Comparison of ENCODE assay signal across 14 cellular contexts in genomic region chr7:150568714-150569113, GRCh38. TPM values are rescaled to one million over a fixed set of nuclear protein-coding genes. Genes with fewer than 3 reads are reported as not detected.
A peak's percentile ranks its signal among the peaks of the same experiment; 100 is the strongest.
DNase-seq lines count a peak whose midpoint lies in the region; ATAC-seq and TF ChIP-seq lines count a peak whose summit lies in the region.
"Had no signal": no experiment of that assay in that cellular context is flagged by ENCODE, and none has a peak within 500 bp of the region (broad histone marks: within the 10 kb centered on the region; RNA-seq: fewer than 3 reads in every experiment).

No MANE protein-coding gene starts in this region.

- H3K4me3 Mint-ChIP-seq in activated T-cell treated with anti-CD3 and anti-CD28 coated beads, Interleukin-2, amount 50 U/mL, for 72 hours, result peak overlapping the region; percentile 87 to 95

- in situ Hi-C loops in brain microvascular endothelial cell (cut with HindIII; ENCODE audit: low pct_ligation_motif_present, low sequenced_read_pairs), result no loop called here

- DNase-seq in GM12865 (ENCODE audit: low read depth), result peak; percentile 38
- peak in 1 of 2 donors; percentile 49 for DNase-seq in activated T-cell treated with anti-CD3 and anti-CD28 coated beads, Interleukin-2, amount 50 U/mL, for 72 hours
- DNase-seq in heart right ventricle, result no peak
- no peak for DNase-seq in testis
- no peak for DNase-seq in brain microvascular endothelial cell
- no peak for DNase-seq in hypothalamus (lab: John Stamatoyannopoulos, UW)
- DNase-seq: left colon, NCI-H524, retina had no signal

- H3K36me3 ChIP-seq in heart right ventricle, result peaks cover 0 to 39% (median 25%) of the 10 kb centered on the region in 9 donors
- H3K36me3 ChIP-seq in skeletal muscle tissue (ENCODE audit: control insufficient read depth in 3 of 3, insufficient read depth in 3 of 3, low read length in 3 of 3), result peaks cover 0 to 6% (median 5%) of the 10 kb centered on the region in 3 donors
- H3K36me3 ChIP-seq in testis (ENCODE audit: low read depth, missing control alignments), result no peaks in the 10 kb centered on the region
- H3K36me3 ChIP-seq in brain microvascular endothelial cell (replicated peaks), result no peaks in the 10 kb centered on the region

- H3K4me1 ChIP-seq in heart right ventricle (peaks cover 0 to 33% (median 11%) of the 10 kb centered on the region in 9 donors), skeletal muscle tissue (ENCODE audit: control insufficient read depth in 3 of 3, insufficient read depth in 3 of 3, low read length in 3 of 3) (peaks cover 0 to 7% (median 4%) of the 10 kb centered on the region in 3 donors), testis (no peaks in the 10 kb centered on the region)

- ATAC-seq in activated T-cell treated with anti-CD3 and anti-CD28 coated beads, Interleukin-2, amount 50 U/mL, for 72 hours (replicated peaks in 1 of 2), result peak; percentile 48 to 57
- ATAC-seq in heart right ventricle (peak in 6 of 8 donors; percentile 34 to 71 (median 58)), HG03095 (IDR thresholded peaks at IDR 0.05; ENCODE audit: unreplicated experiment) (no peak)
- ATAC-seq: left colon had no signal

- peak overlapping the region in 1 of 3 donors; percentile 48 for H3K9ac ChIP-seq in skeletal muscle tissue (ENCODE audit: low read depth in 1 of 3, low read length in 3 of 3)

- peaks cover 7 to 9% of the 10 kb centered on the region in 2 donors for H3K9me3 Mint-ChIP-seq in activated T-cell treated with anti-CD3 and anti-CD28 coated beads, Interleukin-2, amount 50 U/mL, for 72 hours

- H3K4me1 Mint-ChIP-seq in activated T-cell treated with anti-CD3 and anti-CD28 coated beads, Interleukin-2, amount 50 U/mL, for 72 hours (ENCODE audit: low read depth), result peaks cover 61% of the 10 kb centered on the region

- intact Hi-C loops in heart right ventricle (cut with DNase I), result loop anchor here in 6 of 10 donors (5.0 to 10.0 kb wide), 8 partner anchors 46 to 186 kb away; partner anchors contain the start of genes GIMAP8 (in 4 of the 6), GIMAP1 (in 1 of the 6) and GIMAP5 (in 1 of the 6)
- intact Hi-C loops in testis (cut with DNase I; ENCODE audit: low total_unique reads), result no loop called here

- H3K27ac ChIP-seq in heart right ventricle (peak overlapping the region; percentile 41 to 97 (median 89)), skeletal muscle tissue (ENCODE audit: low read depth, low read length) (peak overlapping the region; percentile 83), testis (no peak overlapping the region), brain microvascular endothelial cell (no peak overlapping the region)
- H3K27ac ChIP-seq: C4-2B had no signal

- peaks cover 40 to 55% of the 10 kb centered on the region in 2 donors for H3K36me3 Mint-ChIP-seq in activated T-cell treated with anti-CD3 and anti-CD28 coated beads, Interleukin-2, amount 50 U/mL, for 72 hours (ENCODE audit: insufficient read depth in 2 of 2)

- H3K4me3 ChIP-seq in GM12865 (ENCODE audit: low read depth, low read length) (peak overlapping the region; percentile 52), heart right ventricle (peak overlapping the region; percentile 37 to 72 (median 60)), skeletal muscle tissue (ENCODE audit: low read length in 3 of 3) (peak overlapping the region; percentile 31 to 73 (median 60)), testis (no peak overlapping the region), brain microvascular endothelial cell (ENCODE audit: low read depth, low read length) (no peak overlapping the region)

- H3K27ac Mint-ChIP-seq in activated T-cell treated with anti-CD3 and anti-CD28 coated beads, Interleukin-2, amount 50 U/mL, for 72 hours, result peak overlapping the region; percentile 99

- H3K27me3 ChIP-seq in heart right ventricle, result no peaks in the 10 kb centered on the region
- H3K27me3 ChIP-seq in skeletal muscle tissue (ENCODE audit: control insufficient read depth in 3 of 3, insufficient read depth in 3 of 3, low read length in 3 of 3), result no peaks in the 10 kb centered on the region
- no peaks in the 10 kb centered on the region for H3K27me3 ChIP-seq in testis
- H3K27me3 ChIP-seq in brain microvascular endothelial cell (replicated peaks), result no peaks in the 10 kb centered on the region

- WGBS in heart right ventricle, 2 donors, result 66 to 67% methylated on average over 2 of the region's 2 CpGs
- 81 to 83% methylated on average over 2 of the region's 2 CpGs for WGBS in testis, 2 donors

- H3K27me3 Mint-ChIP-seq in activated T-cell treated with anti-CD3 and anti-CD28 coated beads, Interleukin-2, amount 50 U/mL, for 72 hours (ENCODE audit: low read depth), result no peaks in the 10 kb centered on the region

- TF ChIP-seq CTCF in GM12865 (IDR thresholded peaks at IDR 0.05; ENCODE audit: insufficient read depth, low read depth, low read length, missing control alignments), result no peak
- no peak for TF ChIP-seq CTCF in heart right ventricle (IDR thresholded peaks at IDR 0.05)
- no peak for TF ChIP-seq CTCF in testis (IDR thresholded peaks at IDR 0.05)
- TF ChIP-seq CTCF in brain microvascular endothelial cell (IDR thresholded peaks at IDR 0.05; ENCODE audit: low read depth, low read length, missing control alignments), result no peak

- H3K9me3 ChIP-seq in heart right ventricle (peaks cover 0 to 29% (median 8%) of the 10 kb centered on the region in 11 donors), skeletal muscle tissue (ENCODE audit: control insufficient read depth in 3 of 3, low read length in 3 of 3) (peaks cover 0 to 4% (median 0%) of the 10 kb centered on the region in 3 donors), testis (no peaks in the 10 kb centered on the region)

- no peak for TF ChIP-seq POLR2A in testis (IDR thresholded peaks at IDR 0.05)

RNA-seq across cellular contexts. Expression of gene GIMAP4, which starts 1.5 kb away (rescaled TPM):
- 100 to 1,000 TPM; 114 to 156 TPM for total RNA-seq in activated T-cell treated with anti-CD3 and anti-CD28 coated beads, Interleukin-2, amount 50 U/mL, for 72 hours
- total RNA-seq in heart right ventricle (10 to 100 TPM; 19.7 to 68.6 (median 31.0) TPM), skeletal muscle tissue (25.6 TPM), testis (1 to 10 TPM; 5.8 to 6.2 TPM)
- polyA plus RNA-seq in heart right ventricle (10 to 100 TPM; 39.0 to 50.8 TPM), testis (ENCODE audit: insufficient read depth, low read depth, low replicate concordance) (13.3 TPM)
- total RNA-seq: M059J, SK-MEL-5 had no signal

RNA-seq across cellular contexts. Expression of gene GIMAP7, which starts 54.0 kb away (rescaled TPM):
- 10 to 100 TPM; 45.1 to 50.7 TPM for total RNA-seq in activated T-cell treated with anti-CD3 and anti-CD28 coated beads, Interleukin-2, amount 50 U/mL, for 72 hours
- total RNA-seq in heart right ventricle, result 10 to 100 TPM in 6 of 10 donors, 1 to 10 TPM in 4; 7.5 to 41.2 (median 19.6) TPM
- 10 to 100 TPM; 43.9 to 77.5 TPM for polyA plus RNA-seq in heart right ventricle
- total RNA-seq in skeletal muscle tissue, result 4.2 TPM
- total RNA-seq in testis, result 1 to 10 TPM; 3.1 to 7.4 TPM
- polyA plus RNA-seq in testis (ENCODE audit: insufficient read depth, low read depth, low replicate concordance), result 3.4 TPM
- total RNA-seq: M059J, SK-MEL-5 had no signal

Comparison
In these comparisons a context has a peak if more than half of its experiments do, and no peak if none do; other contexts are left out.
1. H3K4me3 ChIP-seq: peak in GM12865 (single experiment), heart right ventricle (10 of 10) and skeletal muscle tissue (3 of 3); none in testis (0 of 2) and brain microvascular endothelial cell (single experiment).
2. H3K27ac ChIP-seq: peak in heart right ventricle (10 of 10) and skeletal muscle tissue (single experiment); none in testis (0 of 2) and brain microvascular endothelial cell (single experiment).